In the genomic region with DNA sequence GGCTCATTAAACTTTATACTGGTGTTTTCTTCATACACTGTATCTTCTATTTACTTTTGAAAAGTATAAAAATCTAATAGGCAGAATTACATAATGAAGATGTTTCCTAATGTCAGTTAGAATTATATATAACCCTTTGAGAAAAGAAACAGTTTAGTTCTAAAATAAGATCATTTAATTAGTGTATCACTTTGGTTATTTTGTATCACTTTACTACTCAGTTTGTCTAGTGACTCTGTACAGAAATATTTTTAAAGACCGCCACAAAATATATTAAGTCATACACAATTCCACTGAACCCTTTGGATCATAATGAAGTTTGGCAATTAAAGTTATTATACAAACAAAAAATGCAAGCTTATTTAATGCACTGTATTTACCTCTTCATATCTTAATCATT, we compare ENCODE assay signal across 14 cellular contexts. TPM values are rescaled to one million over a fixed set of nuclear protein-coding genes. Genes with fewer than 3 reads are reported as not detected.
A peak's percentile ranks its signal among the peaks of the same experiment; 100 is the strongest.
DNase-seq lines count a peak whose midpoint lies in the region; ATAC-seq, FAIRE-seq and TF ChIP-seq lines count a peak whose summit lies in the region.
"Had no signal": no experiment of that assay in that cellular context is flagged by ENCODE, and none has a peak within 500 bp of the region (broad histone marks: within the 10 kb centered on the region; RNA-seq: fewer than 3 reads in every experiment).

No MANE protein-coding gene starts in this region.

- no peaks in the 10 kb centered on the region for H3K9me2 ChIP-seq in PC-3 (replicated peaks; ENCODE audit: low read length)

- in situ Hi-C loops in K562 (cut with MboI) (no loop called here), gastrocnemius medialis (cut with MboI; ENCODE audit: low sequenced_read_pairs in 4 of 4) (no loop called here)

- peaks cover 76% of the 10 kb centered on the region for H3K4me1 ChIP-seq in A673 (ENCODE audit: insufficient read depth, low read length, poor library complexity, severe bottlenecking)
- H3K4me1 ChIP-seq in PC-3 (ENCODE audit: insufficient read depth, low read length): peaks cover 20% of the 10 kb centered on the region
- H3K4me1 ChIP-seq in K562 (replicated peaks in 1 of 2; ENCODE audit: control insufficient read depth in 2 of 2, insufficient read depth in 2 of 2, low read length in 2 of 2): peaks cover 7 to 11% of the 10 kb centered on the region in 2 experiments; a peak in 4 of 5 replicates
- peaks cover 9 to 35% of the 10 kb centered on the region in 2 donors for H3K4me1 ChIP-seq in gastrocnemius medialis
- H3K4me1 ChIP-seq in effector memory CD4-positive, alpha-beta T cell (ENCODE audit: control insufficient read depth, insufficient read depth, low read length, poor library complexity, severe bottlenecking): peaks cover 5% of the 10 kb centered on the region

- 82% methylated on average over 1 of the region's 1 CpG for WGBS in K562 (ENCODE audit: insufficient coverage, low coverage, missing lambda C conversion rate)

- peak overlapping the region; percentile 28 for H3K27ac ChIP-seq in A673 (ENCODE audit: low read depth, low read length, poor library complexity, severe bottlenecking)
- no peak overlapping the region for H3K27ac ChIP-seq in PC-3 (ENCODE audit: low read length)
- peak overlapping the region; percentile 90; the same call in 2 of the 3 replicates for H3K27ac ChIP-seq in K562 (ENCODE audit: extremely low read depth, low read depth, low read length)
- H3K27ac ChIP-seq in gastrocnemius medialis: peak overlapping the region; percentile 55 to 76 (median 66)
- H3K27ac ChIP-seq in effector memory CD4-positive, alpha-beta T cell (ENCODE audit: insufficient read depth, low read length, poor library complexity, severe bottlenecking): no peak overlapping the region
- H3K27ac ChIP-seq: SJCRH30 had no signal

- H3K4me2 ChIP-seq in PC-3 (ENCODE audit: low read length) (no peak overlapping the region), K562 (ENCODE audit: insufficient read depth, low read length) (no peak overlapping the region)

- CTCF ChIA-PET in A673 (lab: Charles Lee): no interaction called here
- CTCF ChIA-PET in PC-3 (lab: Charles Lee): no interaction called here
- CTCF ChIA-PET in K562 (lab: Yijun Ruan, JAX; ENCODE audit: low intra/inter-chr PET ratio): no interaction called here

- FAIRE-seq in K562 (lab: Jason Lieb, UNC): no peak
- no peak for FAIRE-seq in H54 (lab: Jason Lieb, UNC)

- no peaks in the 10 kb centered on the region for H3K36me3 ChIP-seq in A673 (ENCODE audit: insufficient read depth, low read length, poor library complexity, severe bottlenecking)
- H3K36me3 ChIP-seq in PC-3 (ENCODE audit: low read depth, low read length): no peaks in the 10 kb centered on the region
- no peaks in the 10 kb centered on the region; the same call in 2 of the 3 replicates for H3K36me3 ChIP-seq in K562 (ENCODE audit: control insufficient read depth, insufficient read depth, low read length)
- H3K36me3 ChIP-seq in gastrocnemius medialis: no peaks in the 10 kb centered on the region
- H3K36me3 ChIP-seq in effector memory CD4-positive, alpha-beta T cell (ENCODE audit: control insufficient read depth, insufficient read depth, low read length): no peaks in the 10 kb centered on the region
- H3K36me3 ChIP-seq: SJCRH30 had no signal

- H3K9ac ChIP-seq in PC-3 (ENCODE audit: low read length): no peak overlapping the region
- peak overlapping the region in 1 of 2 experiments; percentile 78; a peak in 1 of 4 replicates for H3K9ac ChIP-seq in K562 (ENCODE audit: insufficient read depth in 1 of 2, low read depth in 2 of 2, low read length in 2 of 2)

- H3K79me2 ChIP-seq in PC-3 (ENCODE audit: low read length): no peaks in the 10 kb centered on the region
- H3K79me2 ChIP-seq in K562 (ENCODE audit: control insufficient read depth, insufficient read depth, low read length): peaks cover 45% of the 10 kb centered on the region

- H3K27me3 ChIP-seq in A673 (replicated peaks; ENCODE audit: insufficient read depth, low read depth, low read length, poor library complexity) (no peaks in the 10 kb centered on the region), PC-3 (ENCODE audit: low read length) (no peaks in the 10 kb centered on the region), K562 (ENCODE audit: control insufficient read depth in 2 of 2, insufficient read depth in 2 of 2, low read length in 2 of 2) (no peaks in the 10 kb centered on the region), gastrocnemius medialis (no peaks in the 10 kb centered on the region)
- no peaks in the 10 kb centered on the region for H3K27me3 ChIP-seq in effector memory CD4-positive, alpha-beta T cell (replicated peaks; ENCODE audit: control insufficient read depth, insufficient read depth, low read length, poor library complexity, severe bottlenecking)
- H3K27me3 ChIP-seq: BLaER1 treated with 17β-estradiol and CSF1 and Interleukin-3, amounts not matched to agents 10 nM and 100 nM; SJCRH30 had no signal

- no peak for TF ChIP-seq RAD21 in K562 (CRISPR knock-in tag; conservative IDR thresholded peaks at IDR 0.05 in 1 of 2, IDR thresholded peaks at IDR 0.05 in 1 of 2)

- H2AFZ ChIP-seq in PC-3 (ENCODE audit: low read length): no peak overlapping the region
- H2AFZ ChIP-seq in K562 (ENCODE audit: low read depth, low read length): no peak overlapping the region

- H3K9me3 ChIP-seq in A673 (ENCODE audit: low read depth, low read length, poor library complexity, severe bottlenecking): no peaks in the 10 kb centered on the region
- no peaks in the 10 kb centered on the region for H3K9me3 ChIP-seq in PC-3 (ENCODE audit: low read length)
- H3K9me3 ChIP-seq in K562 (replicated peaks; ENCODE audit: control insufficient read depth, insufficient read depth, low read depth, low read length): no peaks in the 10 kb centered on the region
- H3K9me3 ChIP-seq in gastrocnemius medialis: no peaks in the 10 kb centered on the region
- H3K9me3 ChIP-seq in effector memory CD4-positive, alpha-beta T cell (ENCODE audit: control insufficient read depth, low read length): no peaks in the 10 kb centered on the region
- H3K9me3 ChIP-seq: BLaER1 treated with 17β-estradiol and CSF1 and Interleukin-3, amounts not matched to agents 10 nM and 100 nM; SJCRH30 had no signal

- TF ChIP-seq EP300 in K562 (IDR thresholded peaks at IDR 0.05; ENCODE audit: low read length): no peak

- intact Hi-C loops in A673 (cut with micrococcal nuclease; ENCODE audit: unreplicated experiment) (no loop called here), PC-3 (cut with micrococcal nuclease) (loop anchor here (5.0 kb wide), 1 partner anchor 268 kb away; no protein-coding TSS in a partner anchor), K562 (cut with micrococcal nuclease) (no loop called here), gastrocnemius medialis (cut with DNase I; ENCODE audit: low total_unique reads) (no loop called here)

- H3K4me3 ChIP-seq in A673 (ENCODE audit: low read depth, low read length, poor library complexity, severe bottlenecking): no peak overlapping the region
- H3K4me3 ChIP-seq in PC-3 (ENCODE audit: low read length): no peak overlapping the region
- H3K4me3 ChIP-seq in K562: no peak overlapping the region
- peak overlapping the region in 1 of 4 donors; percentile 5 for H3K4me3 ChIP-seq in gastrocnemius medialis
- H3K4me3 ChIP-seq in effector memory CD4-positive, alpha-beta T cell (ENCODE audit: insufficient read depth, low read depth, low read length, poor library complexity, severe bottlenecking): no peak overlapping the region
- H3K4me3 ChIP-seq: BLaER1 treated with 17β-estradiol and CSF1 and Interleukin-3, amounts not matched to agents 10 nM and 100 nM; SJCRH30 had no signal

- POLR2A ChIA-PET in A673 (lab: Charles Lee; ENCODE audit: low non-redundant PET): no interaction called here
- POLR2A ChIA-PET in PC-3 (lab: Charles Lee; ENCODE audit: unreplicated experiment): no interaction called here
- POLR2A ChIA-PET in K562 (lab: Yijun Ruan, JAX): no interaction called here

- H3K9me1 ChIP-seq in K562 (ENCODE audit: control insufficient read depth, insufficient read depth, low read length): no peaks in the 10 kb centered on the region

- TF ChIP-seq POLR2A in K562 (conservative IDR thresholded peaks at IDR 0.05) (no peak), gastrocnemius medialis (IDR thresholded peaks at IDR 0.05) (no peak), H54 (IDR thresholded peaks at IDR 0.05; ENCODE audit: low read depth, low read length) (no peak)

- no peaks in the 10 kb centered on the region for H4K20me1 ChIP-seq in PC-3 (ENCODE audit: low read length)
- H4K20me1 ChIP-seq in K562 (replicated peaks; ENCODE audit: control insufficient read depth, insufficient read depth, low read length): no peaks in the 10 kb centered on the region
- H4K20me1 ChIP-seq: BLaER1 treated with 17β-estradiol and CSF1 and Interleukin-3, amounts not matched to agents 10 nM and 100 nM had no signal

- ATAC-seq in PC-3: peak; percentile 45; the same call in 1 of the 2 replicates
- no peak for ATAC-seq in K562
- no peak for ATAC-seq in gastrocnemius medialis
- ATAC-seq in GM21717 (IDR thresholded peaks at IDR 0.05; ENCODE audit: unreplicated experiment): no peak
- ATAC-seq: CD8-positive, alpha-beta T cell had no signal

- no peaks in the 10 kb centered on the region for H3F3A ChIP-seq in PC-3 (ENCODE audit: low read length, unreplicated experiment)

- BruUV-seq in A673 (replicated peaks; lab: Mats Ljungman, UMichigan) (no TSS peak), PC-3 (replicated peaks; lab: Mats Ljungman, UMichigan) (no TSS peak), K562 (replicated peaks; lab: Mats Ljungman, UMichigan) (no TSS peak)

- TF ChIP-seq CTCF in A673 (conservative IDR thresholded peaks at IDR 0.05; ENCODE audit: low read depth, low read length): no peak
- TF ChIP-seq CTCF in PC-3 (conservative IDR thresholded peaks at IDR 0.05; ENCODE audit: low read depth, low read length): no peak
- TF ChIP-seq CTCF in K562 (IDR thresholded peaks at IDR 0.05 in 2 of 3, conservative IDR thresholded peaks at IDR 0.05 in 1 of 3; ENCODE audit: insufficient read depth in 2 of 3, low read depth in 1 of 3, low read length in 3 of 3): no peak
- no peak for TF ChIP-seq CTCF in gastrocnemius medialis (IDR thresholded peaks at IDR 0.05 in 4 of 5, conservative IDR thresholded peaks at IDR 0.05 in 1 of 5)

- DNase-seq in A673 (ENCODE audit: low spot score): no peak
- DNase-seq in PC-3: no peak
- no peak for DNase-seq in K562 (ENCODE audit: extremely low read depth in 1 of 4, low spot score in 3 of 4)
- no peak for DNase-seq in gastrocnemius medialis
- DNase-seq in effector memory CD4-positive, alpha-beta T cell: no peak
- DNase-seq in RKO (ENCODE audit: low spot score): no peak
- no peak for DNase-seq in H54 (ENCODE audit: insufficient read length, low spot score)
- DNase-seq: CD8-positive, alpha-beta T cell; GOT3; NCI-H1105; NCI-H1694; SJCRH30 had no signal

RNA-seq across cellular contexts. Expression of gene RFX3, which starts 15.0 kb away (rescaled TPM):
- 7.4 and 11.6 TPM in 2 replicates for total RNA-seq in A673 (2021)
- total RNA-seq in PC-3 (2014; rRNA removed): 2.3 and 4.5 TPM in 2 replicates
- 11.5 and 17.9 TPM in 2 replicates for total RNA-seq in K562 (2011; cell fraction: chromatin; rRNA removed; ENCODE audit: low replicate concordance)
- total RNA-seq in K562 (2011; cell fraction: nucleolus; rRNA removed): 3.5 and 4.7 TPM in 2 replicates
- 7.8 and 16.4 TPM in 2 replicates for total RNA-seq in K562 (2011; cell fraction: nucleoplasm; rRNA removed)
- 0.86 and 2.4 TPM in 2 replicates for total RNA-seq in K562 (2014; rRNA removed)
- 3.3 and 3.9 TPM in 2 replicates for total RNA-seq in K562 (2014; rRNA removed; fragmentation: Illumina TruSeq; extraction: Trizol)
- total RNA-seq in K562 (2015; rRNA removed; fragmentation: Illumina TruSeq; extraction: Trizol): 2.0 and 2.1 TPM in 2 replicates
- total RNA-seq in K562 (2021): 4.9 and 5.2 TPM in 2 replicates
- 3.9 and 5.7 TPM in 2 replicates for polyA plus RNA-seq in K562 (2011; rRNA removed)
- polyA plus RNA-seq in K562 (2011; cell fraction: cytosol; rRNA removed): 2.6 and 3.3 TPM in 2 replicates
- 9.5 TPM in 2 replicates for polyA plus RNA-seq in K562 (2011; cell fraction: nucleus; rRNA removed)
- 1.5 and 3.3 TPM in 2 replicates for polyA plus RNA-seq in K562 (2012)
- polyA plus RNA-seq in K562 (2014; fragmentation: Illumina TruSeq; extraction: Trizol): 2.7 TPM in 2 replicates
- 1 to 10 TPM; 1.4 TPM for polyA plus RNA-seq in K562 (2014; fragmentation: Nextera tagmentation; extraction: Ambion mirVana)
- polyA plus RNA-seq in K562 (2014; rRNA removed): 1.4 and 1.5 TPM in 2 replicates
- 33.2 and 42.7 TPM in 2 replicates for polyA minus RNA-seq in K562 (2011; rRNA and poly(A)+ RNA removed)
- polyA minus RNA-seq in K562 (2011; cell fraction: cytosol; rRNA and poly(A)+ RNA removed): 2.3 and 5.9 TPM in 2 replicates
- 17.6 and 25.2 TPM in 2 replicates for polyA minus RNA-seq in K562 (2011; cell fraction: nucleus; rRNA and poly(A)+ RNA removed)
- 10 to 100 TPM in 1 of 4 donors, 1 to 10 TPM in 3; 2.1 to 11.5 (median 7.3) TPM for total RNA-seq in gastrocnemius medialis

Comparison
In these comparisons a context has a peak if more than half of its experiments do, and no peak if none do; other contexts are left out.
1. H3K27ac ChIP-seq: peak in A673 (single experiment), K562 (single experiment) and gastrocnemius medialis (4 of 4); none in PC-3 (single experiment) and effector memory CD4-positive, alpha-beta T cell (single experiment).